Comparison of ENCODE assay signal across 1 cellular context in the genomic region with DNA sequence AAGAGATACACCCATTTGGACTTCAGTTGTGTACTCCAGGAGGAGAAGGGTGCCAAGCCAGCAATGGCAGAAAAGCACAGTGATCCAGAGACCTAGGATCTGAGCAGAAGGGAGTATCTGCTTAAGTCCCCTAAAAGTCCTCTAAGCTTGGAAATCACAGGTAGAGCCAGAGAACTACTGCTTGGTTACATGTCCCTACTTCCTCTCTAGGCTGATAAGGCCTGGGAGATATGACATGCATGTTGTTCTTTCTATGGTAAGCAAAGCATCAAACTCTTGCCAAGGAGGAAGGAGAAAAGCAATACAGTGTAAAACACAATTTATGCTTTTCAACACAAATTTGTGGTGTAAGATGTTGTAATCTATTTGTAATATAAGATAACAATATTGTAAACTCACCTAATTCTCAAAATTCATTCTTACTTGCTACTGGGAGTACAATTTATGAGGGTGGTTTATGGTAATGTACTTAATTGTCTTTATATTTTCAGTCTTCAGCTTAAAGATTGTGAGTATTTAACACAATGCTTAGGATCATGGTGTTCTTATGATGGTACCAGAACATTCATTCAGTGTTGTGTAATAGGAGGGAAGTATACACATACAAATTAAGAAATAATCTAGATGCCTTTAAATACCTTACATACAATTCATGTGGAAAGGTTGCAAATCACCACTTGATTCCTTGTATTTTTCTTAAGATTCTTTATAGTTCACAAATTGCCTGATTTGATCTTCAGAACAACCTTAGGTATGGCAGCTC.
TF ChIP-seq lines count a peak whose summit lies in the region.

No MANE protein-coding gene starts in this region.

TF ChIP-seq in K562, 482 proteins besides CTCF, POLR2A, EP300 and RAD21 (continued from another document):
- TF ChIP-seq, protein P1, sequence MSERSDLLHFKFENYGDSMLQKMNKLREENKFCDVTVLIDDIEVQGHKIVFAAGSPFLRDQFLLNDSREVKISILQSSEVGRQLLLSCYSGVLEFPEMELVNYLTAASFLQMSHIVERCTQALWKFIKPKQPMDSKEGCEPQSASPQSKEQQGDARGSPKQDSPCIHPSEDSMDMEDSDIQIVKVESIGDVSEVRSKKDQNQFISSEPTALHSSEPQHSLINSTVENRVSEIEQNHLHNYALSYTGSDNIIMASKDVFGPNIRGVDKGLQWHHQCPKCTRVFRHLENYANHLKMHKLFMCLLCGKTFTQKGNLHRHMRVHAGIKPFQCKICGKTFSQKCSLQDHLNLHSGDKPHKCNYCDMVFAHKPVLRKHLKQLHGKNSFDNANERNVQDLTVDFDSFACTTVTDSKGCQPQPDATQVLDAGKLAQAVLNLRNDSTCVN (CRISPR knock-in tag; IDR thresholded peaks at IDR 0.05) = no peak
- TF ChIP-seq TEAD2 (tag; IDR thresholded peaks at IDR 0.05) (no peak), NCOR1 (IDR thresholded peaks at IDR 0.05) (no peak), TOE1 (IDR thresholded peaks at IDR 0.05; ENCODE audit: borderline replicate concordance) (no peak), TOE1 (CRISPR knock-in tag; IDR thresholded peaks at IDR 0.05; ENCODE audit: borderline replicate concordance, low read depth) (no peak), MAFG (tag; conservative IDR thresholded peaks at IDR 0.05) (no peak)
- TF ChIP-seq, protein P2, sequence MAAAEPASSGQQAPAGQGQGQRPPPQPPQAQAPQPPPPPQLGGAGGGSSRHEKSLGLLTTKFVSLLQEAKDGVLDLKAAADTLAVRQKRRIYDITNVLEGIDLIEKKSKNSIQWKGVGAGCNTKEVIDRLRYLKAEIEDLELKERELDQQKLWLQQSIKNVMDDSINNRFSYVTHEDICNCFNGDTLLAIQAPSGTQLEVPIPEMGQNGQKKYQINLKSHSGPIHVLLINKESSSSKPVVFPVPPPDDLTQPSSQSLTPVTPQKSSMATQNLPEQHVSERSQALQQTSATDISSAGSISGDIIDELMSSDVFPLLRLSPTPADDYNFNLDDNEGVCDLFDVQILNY (CRISPR knock-in tag; IDR thresholded peaks at IDR 0.05) = no peak
